In genomic region chr7:101244385-101245146, GRCh38 we compare ENCODE assay signal across 8 cellular contexts. TPM values are rescaled to one million over a fixed set of nuclear protein-coding genes. Genes with fewer than 3 reads are reported as not detected.
DNase-seq lines count a peak whose midpoint lies in the region; ATAC-seq and TF ChIP-seq lines count a peak whose summit lies in the region.

FIS1 (minus strand) TSS chr7:101245081; CDS start chr7:101245004, 77 bp downstream.

- POLR2A ChIA-PET in AG04450 (lab: Yijun Ruan, JAX) = interaction anchor here (0.7 to 1.3 kb wide), 3 partner anchors 21 to 101 kb away, joined by 3 to 16 read pairs (median 13); partner anchors contain the start of genes PLOD3 and ZNHIT1

- TF ChIP-seq CTCF in AG04450 (IDR thresholded peaks at IDR 0.05; ENCODE audit: low read depth, low read length) = peak; percentile 87; the same call in 1 of the 2 replicates
- TF ChIP-seq CTCF in WERI-Rb-1 (IDR thresholded peaks at IDR 0.05; ENCODE audit: low read depth, low read length) = peak; percentile 88
- TF ChIP-seq CTCF in mammary epithelial cell (conservative IDR thresholded peaks at IDR 0.05 in 1 of 2, IDR thresholded peaks at IDR 0.05 in 1 of 2; ENCODE audit: extremely low read depth in 1 of 2, insufficient read depth in 1 of 2, low read depth in 1 of 2, low read length in 2 of 2) = peak in 1 of 2 donors; percentile 62

- no peaks in the 10 kb centered on the region for H4K20me1 ChIP-seq in mammary epithelial cell (ENCODE audit: insufficient read depth, low read length)

- H3K27me3 ChIP-seq in AG04450 (ENCODE audit: control insufficient read depth, insufficient read depth, low read length) (no peaks in the 10 kb centered on the region), WERI-Rb-1 (ENCODE audit: insufficient read depth, low read depth, severe bottlenecking) (no peaks in the 10 kb centered on the region), mammary epithelial cell (ENCODE audit: insufficient read depth, low read length) (no peaks in the 10 kb centered on the region)

- CTCF ChIA-PET in AG04450 (lab: Charles Lee) (interaction anchor here (0.5 to 5.6 kb wide), 19 partner anchors 8 to 394 kb away, joined by 3 to 101 read pairs (median 6); partner anchors contain the start of genes PLOD3 and ZNHIT1), mammary epithelial cell (lab: Charles Lee; ENCODE audit: low non-redundant PET) (interaction anchor here (1.3 kb wide), 1 partner anchor 27 kb away, joined by 8 read pairs; the partner anchor contains the start of gene ZNHIT1)

- WGBS in mammary epithelial cell (ENCODE audit: low coverage, missing lambda C conversion rate) = 0% methylated on average over 26 of the region's 45 CpGs

- in situ Hi-C loops in mammary epithelial cell (cut with MboI; ENCODE audit: low sequenced_read_pairs in 2 of 2) = no loop called here

- dilution Hi-C loops in mammary epithelial cell (cut with HindIII; ENCODE audit: low sequenced_read_pairs) = no loop called here

- peak within 1 kb of the TSS; percentile 95 for H2AFZ ChIP-seq in mammary epithelial cell (ENCODE audit: low read depth, low read length)

- H3K9me3 ChIP-seq in AG04450 (ENCODE audit: control insufficient read depth, insufficient read depth, low read length) (peaks cover 5% of the 10 kb centered on the region; the same call in 1 of the 2 replicates), WERI-Rb-1 (ENCODE audit: severe bottlenecking) (no peaks in the 10 kb centered on the region), mammary epithelial cell (replicated peaks; ENCODE audit: insufficient read depth, low read length) (no peaks in the 10 kb centered on the region)

- peak; percentile 82 for ATAC-seq in GM18870 (IDR thresholded peaks at IDR 0.05; ENCODE audit: unreplicated experiment)
- peak; percentile 88 for ATAC-seq in HG03135 (IDR thresholded peaks at IDR 0.05; ENCODE audit: unreplicated experiment)

- H3K36me3 ChIP-seq in WERI-Rb-1 (peaks cover 26% of the 10 kb centered on the region), mammary epithelial cell (ENCODE audit: insufficient read depth, low read length) (no peaks in the 10 kb centered on the region)

- intact Hi-C loops in mammary epithelial cell (cut with micrococcal nuclease) = loop anchor here (1.0 kb wide), 2 partner anchors 26 to 100 kb away; partner anchors contain the start of gene ZNHIT1

- H3K79me2 ChIP-seq in mammary epithelial cell (ENCODE audit: insufficient read depth, low read length) = peaks cover 68% of the 10 kb centered on the region

- DNase-seq in AG04450 (ENCODE audit: low read depth, low spot score) = peak; percentile 52
- DNase-seq in NCI-H2196 treated with DMSO at 0.1 percent for 48 hours (lab: John Stamatoyannopoulos, UW; ENCODE audit: unreplicated experiment) = peak; percentile 95
- peak; percentile 94 for DNase-seq in WERI-Rb-1
- DNase-seq in mammary epithelial cell = peak; percentile 89
- peak; percentile 89 for DNase-seq in iPS-NIHi7 (ENCODE audit: extremely low spot score)
- DNase-seq in smooth muscle cell of the brain vasculature (ENCODE audit: low read depth, low spot score) = peak; percentile 66

- no TSS peak for BruUV-seq in mammary epithelial cell (replicated peaks; lab: Mats Ljungman, UMichigan)

- H3K4me2 ChIP-seq in mammary epithelial cell (ENCODE audit: insufficient read depth, low read depth, low read length) = peak within 1 kb of the TSS; percentile 85

- peaks cover 25% of the 10 kb centered on the region for H3K4me1 ChIP-seq in mammary epithelial cell (ENCODE audit: insufficient read depth, low read length)

- peak within 1 kb of the TSS; percentile 91 for H3K9ac ChIP-seq in mammary epithelial cell (ENCODE audit: insufficient read depth, low read length)

- H3K27ac ChIP-seq in AG04450 (ENCODE audit: low read depth, low read length) = peak within 1 kb of the TSS; percentile 92
- H3K27ac ChIP-seq in WERI-Rb-1 = peak within 1 kb of the TSS; percentile 86
- peak within 1 kb of the TSS; percentile 66 for H3K27ac ChIP-seq in mammary epithelial cell (ENCODE audit: insufficient read depth, low read depth, low read length)

- H3K4me3 ChIP-seq in AG04450 (ENCODE audit: low read depth, low read length) (peak within 1 kb of the TSS; percentile 98), WERI-Rb-1 (ENCODE audit: low read depth, low read length) (peak within 1 kb of the TSS; percentile 78), mammary epithelial cell (replicated peaks in 1 of 3; ENCODE audit: insufficient read depth in 1 of 3, low read depth in 2 of 3, low read length in 3 of 3) (peak within 1 kb of the TSS; percentile 85 to 93 (median 87))

RNA-seq across cellular contexts. Expression of gene FIS1, which starts in this region (rescaled TPM):
- polyA plus RNA-seq in AG04450 (2011; rRNA removed) = 170 and 198 TPM in 2 replicates
- 67.2 and 76.8 TPM in 2 replicates for polyA minus RNA-seq in AG04450 (2011; rRNA and poly(A)+ RNA removed)
- total RNA-seq in mammary epithelial cell = 100 to 1,000 TPM; 106 to 160 TPM
- polyA plus RNA-seq in mammary epithelial cell = 343 TPM
- 81.8 TPM for polyA minus RNA-seq in mammary epithelial cell

Comparison
In these comparisons a context has a peak if more than half of its experiments do, and no peak if none do; other contexts are left out.
1. Peak in every context shown above with its lines: DNase-seq, ATAC-seq, H3K4me3 ChIP-seq and H3K27ac ChIP-seq.